Comparison of ENCODE assay signal across 23 cellular contexts in genomic region chr9:87422999-87423398, GRCh38.
DNase-seq lines count a peak whose midpoint lies in the region; ATAC-seq, FAIRE-seq and TF ChIP-seq lines count a peak whose summit lies in the region.
"Had no signal": no experiment of that assay in that cellular context is flagged by ENCODE, and none has a peak within 500 bp of the region (broad histone marks: within the 10 kb centered on the region; RNA-seq: fewer than 3 reads in every experiment).

No MANE protein-coding gene starts in this region.

- TF ChIP-seq EP300 in HepG2 (IDR thresholded peaks at IDR 0.05; ENCODE audit: low read depth in 2 of 2, low read length in 2 of 2) (no peak), HepG2 (CRISPR knock-in tag; IDR thresholded peaks at IDR 0.05; ENCODE audit: borderline replicate concordance) (no peak)

- ATAC-seq in body of pancreas, result peak; percentile 54
- no peak for ATAC-seq in HepG2
- no peak for ATAC-seq in GM21390 (IDR thresholded peaks at IDR 0.05; ENCODE audit: unreplicated experiment)
- ATAC-seq: activated CD8-positive, alpha-beta memory T cell treated with anti-CD3 and anti-CD28 coated beads, Interleukin-2, amount 10 ng/mL, durations not matched to agents 7 days and 5 days; left cardiac atrium; natural killer cell; stimulated activated effector memory CD8-positive, alpha-beta T cell treated with anti-CD3 and anti-CD28 coated beads, Interleukin-12 subunit alpha, Interleukin-12 subunit beta, amount 100 ng/mL, for 72 hours had no signal

- no peaks in the 10 kb centered on the region for H3K27me3 ChIP-seq in body of pancreas
- H3K27me3 ChIP-seq in HepG2 (ENCODE audit: control insufficient read depth in 1 of 2, insufficient read depth in 2 of 2, low read length in 2 of 2), result peaks cover 0 to 3% of the 10 kb centered on the region in 2 experiments; a peak in 1 of 5 replicates
- H3K27me3 ChIP-seq: BLaER1 had no signal

- H3K79me2 ChIP-seq in HepG2 (ENCODE audit: insufficient read depth, low read length), result no peaks in the 10 kb centered on the region

- POLR2A ChIA-PET in HepG2 (lab: Yijun Ruan, JAX), result no interaction called here

- TF ChIP-seq POLR2A in body of pancreas (IDR thresholded peaks at IDR 0.05) (no peak), HepG2 (IDR thresholded peaks at IDR 0.05; ENCODE audit: insufficient read depth in 1 of 2, low read depth in 2 of 2, low read length in 2 of 2) (no peak)

- 65 to 88% methylated on average over 1 of the region's 1 CpG for WGBS in body of pancreas, 2 donors
- 30% methylated on average over 1 of the region's 1 CpG for WGBS in HepG2 (ENCODE audit: low lambda C conversion rate)

- peaks cover 27% of the 10 kb centered on the region for H3K4me1 ChIP-seq in body of pancreas
- no peaks in the 10 kb centered on the region for H3K4me1 ChIP-seq in HepG2 (ENCODE audit: insufficient read depth, low read length)
- H3K4me1 ChIP-seq: BLaER1, Caco-2 had no signal

- no peak overlapping the region for H3K27ac ChIP-seq in 22Rv1
- H3K27ac ChIP-seq in body of pancreas, result peak overlapping the region in 3 of 4 donors; percentile 8 to 64 (median 59)
- no peak overlapping the region for H3K27ac ChIP-seq in HepG2 (ENCODE audit: extremely low read length, insufficient read depth, low read length)
- H3K27ac ChIP-seq: BLaER1 had no signal

- no peak for FAIRE-seq in HepG2 (lab: Jason Lieb, UNC)

- TF ChIP-seq RAD21 in HepG2 (CRISPR knock-in tag; IDR thresholded peaks at IDR 0.05), result no peak

- H3K4me3 ChIP-seq in body of pancreas (no peak overlapping the region), HepG2 (replicated peaks in 1 of 3; ENCODE audit: insufficient read depth in 1 of 3, low read depth in 2 of 3, low read length in 3 of 3) (no peak overlapping the region), foreskin fibroblast (ENCODE audit: low read depth in 1 of 2, low read length in 2 of 2) (no peak overlapping the region)
- H3K4me3 ChIP-seq: BLaER1 had no signal

- no peaks in the 10 kb centered on the region for H4K20me1 ChIP-seq in HepG2 (ENCODE audit: insufficient read depth, low read length)
- H4K20me1 ChIP-seq: BLaER1 had no signal

- DNase-seq in LHCN-M2 (ENCODE audit: low read depth) (peak; percentile 54), body of pancreas (no peak), HepG2 (ENCODE audit: low spot score) (no peak), NOMO-1 treated with DMSO at 0.1 percent for 48 hours (lab: John Stamatoyannopoulos, UW; ENCODE audit: unreplicated experiment) (no peak), SHP77 treated with DMSO at 0.1 percent for 48 hours (lab: John Stamatoyannopoulos, UW) (no peak), foreskin fibroblast (no peak)
- DNase-seq: ACHN; activated CD4-positive, alpha-beta T cell treated with anti-CD3 and anti-CD28 coated beads, Interleukin-2, amount 50 U/mL, for 1 hour; activated CD8-positive, alpha-beta memory T cell treated with anti-CD3 and anti-CD28 coated beads, Interleukin-2, amount 10 ng/mL, durations not matched to agents 7 days and 5 days; activated naive CD4-positive, alpha-beta T cell treated with anti-CD3 and anti-CD28 coated beads, Interleukin-2, amount 10 ng/mL, durations not matched to agents 7 days and 5 days; Caco-2; head of caudate nucleus; left cardiac atrium; natural killer cell; NCI-H1417 treated with DMSO at 0.1 percent for 48 hours; NCI-H2107; NCI-H510A; retina; stimulated activated CD4-positive, alpha-beta T cell treated with anti-CD3 and anti-CD28 coated beads, Interleukin-2, amount 100 ng/mL, for 48 hours had no signal

- TF ChIP-seq CTCF in 22Rv1 (IDR thresholded peaks at IDR 0.05) (0 out of 2 replicates have a peak, but pooled peaks have one; percentile 7), body of pancreas (IDR thresholded peaks at IDR 0.05) (no peak), HepG2 (CRISPR knock-in tag; IDR thresholded peaks at IDR 0.05) (no peak), foreskin fibroblast (IDR thresholded peaks at IDR 0.05; ENCODE audit: low read depth, low read length) (no peak)

- intact Hi-C loops in body of pancreas (cut with DNase I) (no loop called here), HepG2 (cut with micrococcal nuclease; ENCODE audit: unreplicated experiment) (no loop called here)

- no TSS peak for BruUV-seq in HepG2 (replicated peaks; lab: Mats Ljungman, UMichigan)

- H2AFZ ChIP-seq in HepG2 (ENCODE audit: low read length), result no peak overlapping the region

- H3K9ac ChIP-seq in HepG2 (ENCODE audit: insufficient read depth, low read depth, low read length), result no peak overlapping the region
- H3K9ac ChIP-seq: BLaER1 had no signal

- CTCF ChIA-PET in HepG2 (lab: Yijun Ruan, JAX; ENCODE audit: low intra/inter-chr PET ratio, low total read pairs), result no interaction called here

- H3K36me3 ChIP-seq in body of pancreas (replicated peaks in 1 of 2; ENCODE audit: insufficient read depth in 1 of 2, low read depth in 2 of 2) (no peaks in the 10 kb centered on the region), HepG2 (replicated peaks in 1 of 2; ENCODE audit: control insufficient read depth in 1 of 2, insufficient read depth in 2 of 2, low read length in 2 of 2) (no peaks in the 10 kb centered on the region)
- H3K36me3 ChIP-seq: BLaER1 had no signal

- in situ Hi-C loops in HepG2 (cut with HindIII; ENCODE audit: extremely low pct_ligation_motif_present, low pct_unique_long_range_greater_than_20kb), result no loop called here

- no peaks in the 10 kb centered on the region for H3K9me3 ChIP-seq in body of pancreas
- H3K9me3 ChIP-seq in HepG2 (ENCODE audit: low read length), result no peaks in the 10 kb centered on the region
- H3K9me3 ChIP-seq: Caco-2 had no signal

- H3K4me2 ChIP-seq in HepG2 (ENCODE audit: low read depth, low read length), result no peak overlapping the region
- H3K4me2 ChIP-seq: BLaER1 had no signal

TF ChIP-seq in HepG2, 621 proteins besides CTCF, POLR2A, EP300 and RAD21:
- no peak for TF ChIP-seq ZNF281 (CRISPR knock-in tag; IDR thresholded peaks at IDR 0.05; ENCODE audit: borderline replicate concordance)
- peak; percentile 48 for TF ChIP-seq STAG1 (CRISPR knock-in tag; IDR thresholded peaks at IDR 0.05)
- no peak for TF ChIP-seq U2AF1 (optimal IDR thresholded peaks at IDR 0.05; ENCODE audit: low read depth, low read length)
TF ChIP-seq in HepG2: peak in this region for 1.

Comparison
In these comparisons a context has a peak if more than half of its experiments do, and no peak if none do; other contexts are left out.
1. H3K27ac ChIP-seq: peak in body of pancreas (3 of 4); none in 22Rv1 (single experiment) and HepG2 (single experiment).